2 cellular contexts compared by ENCODE assay signal in genomic region chr19:16509141-16510061, GRCh38.
TF ChIP-seq lines count a peak whose summit lies in the region.

No MANE protein-coding gene starts in this region.

TF ChIP-seq in SK-N-SH, 30 proteins besides CTCF, POLR2A, EP300 and RAD21 (continued from another document):
- TF ChIP-seq ZBTB33 (IDR thresholded peaks at IDR 0.05; ENCODE audit: borderline replicate concordance, low read depth), result no peak
- no peak for TF ChIP-seq YY1 (IDR thresholded peaks at IDR 0.05; ENCODE audit: low read depth)
- TF ChIP-seq GABPA (IDR thresholded peaks at IDR 0.05; ENCODE audit: low read depth), result no peak
- no peak for TF ChIP-seq SMC3 (IDR thresholded peaks at IDR 0.05; ENCODE audit: low read depth, low read length)
- TF ChIP-seq USF1 (IDR thresholded peaks at IDR 0.05; ENCODE audit: borderline replicate concordance, low read depth), result no peak
- no peak for TF ChIP-seq NRF1 (IDR thresholded peaks at IDR 0.05; ENCODE audit: low read depth, low read length)
- no peak for TF ChIP-seq JUND (IDR thresholded peaks at IDR 0.05)
- no peak for TF ChIP-seq PBX3 (IDR thresholded peaks at IDR 0.05)
- TF ChIP-seq REST (IDR thresholded peaks at IDR 0.05; ENCODE audit: low read depth, low read length), result no peak
- no peak for TF ChIP-seq EZH2phosphoT487 (IDR thresholded peaks at IDR 0.05; ENCODE audit: borderline replicate concordance, low read depth)
- TF ChIP-seq TAF1 (IDR thresholded peaks at IDR 0.05; ENCODE audit: borderline replicate concordance, low read depth, low read length), result no peak
- TF ChIP-seq FOXJ3 (CRISPR knock-in tag; IDR thresholded peaks at IDR 0.05), result no peak

TF ChIP-seq in SK-N-SH treated with all-trans-retinoic acid at 6 μM for 48 hours, 23 proteins besides CTCF, POLR2A, EP300 and RAD21 (continued from another document):
- TF ChIP-seq POU6F1 (CRISPR knock-in tag; IDR thresholded peaks at IDR 0.05; ENCODE audit: borderline replicate concordance, low read depth) (no peak), BACH2 (CRISPR knock-in tag; IDR thresholded peaks at IDR 0.05; ENCODE audit: borderline replicate concordance) (no peak), TCF4 (CRISPR knock-in tag; IDR thresholded peaks at IDR 0.05; ENCODE audit: borderline replicate concordance) (no peak), SNAI2 (CRISPR knock-in tag; IDR thresholded peaks at IDR 0.05) (no peak), ZNF8 (CRISPR knock-in tag; IDR thresholded peaks at IDR 0.05) (no peak)
